In the genomic region with DNA sequence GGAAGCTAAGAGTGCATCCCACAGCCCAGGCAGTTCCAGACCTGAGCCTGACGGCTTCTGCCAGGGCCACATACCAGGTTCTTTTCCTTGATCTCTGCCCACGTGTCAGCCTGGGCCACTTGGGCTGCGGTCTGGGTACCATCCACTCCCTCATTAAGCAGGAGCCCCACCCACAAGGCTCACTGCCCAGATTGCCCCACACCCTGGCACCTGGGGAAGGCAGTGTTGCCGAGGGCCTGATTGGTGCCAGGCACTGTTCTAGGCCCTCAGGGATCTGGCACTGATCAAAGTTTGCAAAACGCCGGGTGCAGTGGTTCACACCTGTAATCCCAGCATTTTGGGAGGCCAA, we compare ENCODE assay signal across 1 cellular context.
TF ChIP-seq lines count a peak whose summit lies in the region.

No MANE protein-coding gene starts in this region.

TF ChIP-seq in IMR-90, 13 proteins besides CTCF, POLR2A, EP300 and RAD21:
- no peak for TF ChIP-seq FOS (IDR thresholded peaks at IDR 0.05; ENCODE audit: low read depth, low read length)
